ENCODE assay signal across 18 cellular contexts in the genomic region with DNA sequence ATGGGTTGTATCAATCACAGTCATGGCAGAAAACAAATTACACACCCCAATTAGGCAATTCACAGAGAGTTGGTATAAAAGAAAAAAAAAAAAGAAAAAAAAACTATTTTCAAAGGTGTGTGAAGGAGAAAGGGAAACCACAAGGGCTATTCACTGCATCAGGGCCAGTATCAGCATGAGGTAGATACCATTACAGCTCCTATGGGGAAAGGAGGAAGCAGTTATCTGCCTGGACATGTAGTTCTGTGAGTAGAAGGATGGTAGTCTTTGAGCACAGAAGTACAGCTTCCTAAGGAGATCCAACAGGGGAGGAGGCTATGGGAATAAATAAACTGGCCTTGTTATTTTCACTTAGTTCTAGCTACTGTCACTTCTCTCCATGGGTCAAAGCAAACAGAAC.
"Had no signal": no experiment of that assay in that cellular context is flagged by ENCODE, and none has a peak within 500 bp of the region (broad histone marks: within the 10 kb centered on the region; RNA-seq: fewer than 3 reads in every experiment).

No MANE protein-coding gene starts in this region.

- H3K4me1 ChIP-seq: gastrocnemius medialis, heart right ventricle, right atrium auricular region, sigmoid colon, stomach had no signal

- H3K36me3 ChIP-seq: gastrocnemius medialis, heart right ventricle, ovary, right atrium auricular region, sigmoid colon, stomach, thoracic aorta had no signal

- H3K4me3 ChIP-seq: gastrocnemius medialis, heart right ventricle, mucosa of descending colon, ovary, right atrium auricular region, sigmoid colon, skin epidermis, stomach, thoracic aorta had no signal

- DNase-seq: effector memory CD8-positive, alpha-beta T cell; erythroblast; gastrocnemius medialis; heart right ventricle; hypothalamus; mucosa of descending colon; natural killer cell; ovary; sigmoid colon; stimulated activated CD4-positive, alpha-beta T cell treated with anti-CD3 and anti-CD28 coated beads, Interleukin-12 subunit alpha, Interleukin-12 subunit beta, amount 100 ng/mL, for 4 hours; stimulated activated naive CD4-positive, alpha-beta T cell; stomach; substantia nigra; trophoblast cell had no signal

- H3K27ac ChIP-seq: gastrocnemius medialis, heart right ventricle, ovary, right atrium auricular region, sigmoid colon, skin epidermis, stomach, thoracic aorta had no signal

- H3K27me3 ChIP-seq: gastrocnemius medialis, heart right ventricle, ovary, right atrium auricular region, sigmoid colon, stomach had no signal

- ATAC-seq: effector memory CD8-positive, alpha-beta T cell; gastrocnemius medialis; heart right ventricle; left lobe of liver; mucosa of descending colon; natural killer cell had no signal

- H3K9me3 ChIP-seq: gastrocnemius medialis, ovary, thoracic aorta had no signal
